ENCODE assay signal across 8 cellular contexts in the genomic region with DNA sequence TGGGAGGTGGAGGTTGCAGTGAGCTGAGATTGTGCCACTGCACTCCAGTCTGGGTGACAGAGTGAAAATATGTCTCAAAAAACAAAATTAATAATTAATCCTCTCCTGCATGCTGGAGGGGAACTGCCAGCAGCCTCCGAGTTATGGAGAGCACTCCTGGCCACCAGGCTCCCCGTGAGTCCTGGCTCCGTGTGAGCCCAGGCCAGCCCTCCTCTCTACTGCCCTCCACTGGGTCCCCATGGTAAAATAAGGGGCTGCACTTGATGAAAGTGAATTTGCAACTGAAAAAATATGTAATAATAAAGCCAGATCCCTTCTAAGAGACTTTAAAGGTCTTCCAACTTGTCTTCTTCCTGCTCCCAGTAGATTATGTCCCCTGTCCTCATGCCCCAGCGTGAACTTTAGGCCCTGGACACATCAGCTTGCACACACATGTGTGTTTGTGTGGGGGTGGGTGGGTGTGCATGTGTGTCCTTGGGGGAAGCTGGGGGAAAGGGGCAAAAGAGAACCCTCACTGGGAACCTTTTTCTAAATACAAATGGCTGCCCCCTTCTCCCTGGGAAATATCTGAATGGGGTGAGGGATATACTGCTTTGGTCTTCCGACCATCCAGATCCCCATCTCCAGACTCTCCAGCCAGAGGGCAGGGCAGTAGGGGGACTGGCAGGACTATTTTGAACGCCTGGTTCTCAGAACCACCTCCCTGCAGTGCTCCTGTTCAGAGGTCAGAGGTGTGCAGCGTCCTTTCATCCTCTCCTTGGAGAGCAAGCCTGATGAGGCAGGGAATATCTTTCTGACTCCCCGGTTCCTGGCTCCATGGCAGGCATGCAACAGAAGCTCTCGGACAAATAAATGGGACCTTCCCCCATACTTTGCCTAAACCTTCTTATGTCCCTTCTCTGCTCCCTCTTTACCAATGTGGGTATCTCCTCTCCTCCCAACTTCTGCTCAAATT. TPM values are rescaled to one million over a fixed set of nuclear protein-coding genes. Genes with fewer than 3 reads are reported as not detected.
DNase-seq lines count a peak whose midpoint lies in the region; ATAC-seq, FAIRE-seq and TF ChIP-seq lines count a peak whose summit lies in the region.

No MANE protein-coding gene starts in this region.

- no peaks in the 10 kb centered on the region for H3K36me3 ChIP-seq in pancreas

- H3K9me3 Mint-ChIP-seq in activated CD4-positive, alpha-beta T cell treated with anti-CD3 and anti-CD28 coated beads, Interleukin-2, amount 10 ng/mL, durations not matched to agents 7 days and 5 days, result no peaks in the 10 kb centered on the region

- peak; percentile 37 for DNase-seq in activated CD4-positive, alpha-beta T cell treated with anti-CD3 and anti-CD28 coated beads, Interleukin-2, amount 10 ng/mL, durations not matched to agents 7 days and 5 days
- no peak for DNase-seq in activated CD4-positive, alpha-beta T cell treated with anti-CD3 and anti-CD28 coated beads for 4 hours
- DNase-seq in NCI-H2196 (lab: John Stamatoyannopoulos, UW; ENCODE audit: unreplicated experiment) (peak; percentile 17), choroid plexus epithelial cell (ENCODE audit: low read depth) (peak; percentile 50), pancreas (peak in 4 of 6 donors; percentile 49 to 73 (median 63)), NCI-H226 (no peak), GM12891 (ENCODE audit: insufficient read length, low spot score) (no peak)
- DNase-seq in central memory CD4-positive, alpha-beta T cell, result no peak

- no peaks in the 10 kb centered on the region for H3K27me3 ChIP-seq in pancreas

- POLR2A ChIA-PET in activated CD4-positive, alpha-beta T cell treated with anti-CD3 and anti-CD28 coated beads, Interleukin-2, amount 10 ng/mL, durations not matched to agents 7 days and 5 days (lab: Charles Lee), result no interaction called here

- peak overlapping the region in 2 of 4 donors; percentile 12 to 27 for H3K27ac ChIP-seq in pancreas

- FAIRE-seq in pancreas (lab: Jason Lieb, UNC) (no peak), GM12891 (lab: Jason Lieb, UNC) (no peak)

- CTCF ChIA-PET in activated CD4-positive, alpha-beta T cell treated with anti-CD3 and anti-CD28 coated beads, Interleukin-2, amount 10 ng/mL, durations not matched to agents 7 days and 5 days (lab: Charles Lee), result interaction anchor here (0.6 to 1.4 kb wide), 3 partner anchors 12 to 134 kb away, joined by 3 to 5 read pairs (median 3); no protein-coding TSS in a partner anchor

- no peaks in the 10 kb centered on the region for H3K36me3 Mint-ChIP-seq in activated CD4-positive, alpha-beta T cell treated with anti-CD3 and anti-CD28 coated beads, Interleukin-2, amount 10 ng/mL, durations not matched to agents 7 days and 5 days (ENCODE audit: low read depth)

- intact Hi-C loops in pancreas (cut with DNase I), result loop anchor here in 1 of 3 donors (5.0 kb wide), 1 partner anchor 72 kb away; a partner anchor contains a TSS

- H3K27ac Mint-ChIP-seq in activated CD4-positive, alpha-beta T cell treated with anti-CD3 and anti-CD28 coated beads, Interleukin-2, amount 10 ng/mL, durations not matched to agents 7 days and 5 days, result no peak overlapping the region

- peaks cover 3% of the 10 kb centered on the region for H3K4me1 Mint-ChIP-seq in activated CD4-positive, alpha-beta T cell treated with anti-CD3 and anti-CD28 coated beads, Interleukin-2, amount 10 ng/mL, durations not matched to agents 7 days and 5 days

- 48 to 50% methylated on average over 9 of the region's 9 CpGs for WGBS in pancreas, 2 donors

- H3K27me3 Mint-ChIP-seq in activated CD4-positive, alpha-beta T cell treated with anti-CD3 and anti-CD28 coated beads, Interleukin-2, amount 10 ng/mL, durations not matched to agents 7 days and 5 days, result peaks cover 4% of the 10 kb centered on the region

- peaks cover 4 to 13% (median 4%) of the 10 kb centered on the region in 3 donors for H3K4me1 ChIP-seq in pancreas

- TF ChIP-seq CTCF in choroid plexus epithelial cell (conservative IDR thresholded peaks at IDR 0.05; ENCODE audit: low read depth, low read length), result peak; percentile 69
- TF ChIP-seq CTCF in pancreas (IDR thresholded peaks at IDR 0.05), result peak in 3 of 4 donors; percentile 38 to 70 (median 63)

- no peak for TF ChIP-seq POLR2A in GM12891 (IDR thresholded peaks at IDR 0.05; ENCODE audit: low read depth, low read length)

- no peak overlapping the region for H3K4me3 ChIP-seq in choroid plexus epithelial cell (ENCODE audit: low read depth, low read length)
- H3K4me3 ChIP-seq in pancreas, result no peak overlapping the region

- H3K9me3 ChIP-seq in pancreas, result no peaks in the 10 kb centered on the region

- ATAC-seq in pancreas, result peak in 3 of 4 donors; percentile 85 to 93 (median 88)

- no peak overlapping the region for H3K4me3 Mint-ChIP-seq in activated CD4-positive, alpha-beta T cell treated with anti-CD3 and anti-CD28 coated beads, Interleukin-2, amount 10 ng/mL, durations not matched to agents 7 days and 5 days

TF ChIP-seq in GM12891, 5 proteins besides CTCF, POLR2A, EP300 and RAD21:
- no peak for TF ChIP-seq TAF1 (IDR thresholded peaks at IDR 0.05; ENCODE audit: low read depth, low read length)
- TF ChIP-seq POU2F2 (IDR thresholded peaks at IDR 0.05; ENCODE audit: low read depth, low read length), result no peak
- no peak for TF ChIP-seq POLR2AphosphoS5 (IDR thresholded peaks at IDR 0.05; ENCODE audit: low read depth, low read length)
- no peak for TF ChIP-seq PAX5 (IDR thresholded peaks at IDR 0.05; ENCODE audit: insufficient read depth, low read length, severe bottlenecking)
- no peak for TF ChIP-seq SPI1 (IDR thresholded peaks at IDR 0.05; ENCODE audit: low read depth, low read length)

RNA-seq across cellular contexts. Expression of a gene that starts 26.2 kb away (rescaled TPM):
- total RNA-seq in activated CD4-positive, alpha-beta T cell treated with anti-CD3 and anti-CD28 coated beads, Interleukin-2, amount 10 ng/mL, durations not matched to agents 7 days and 5 days, result 10 to 100 TPM; 49.0 to 51.9 TPM
- total RNA-seq in pancreas, result under 1 TPM in 5 of 6 donors, not detected in 1; 0.08 to 0.55 (median 0.32) TPM
- under 1 TPM in 1 of 2 donors, not detected in 1; 0.05 TPM for polyA plus RNA-seq in pancreas
- polyA plus RNA-seq in GM12891 (2012; ENCODE audit: low read depth, missing spikeins), result 16.6 TPM

Comparison
In these comparisons a context has a peak if more than half of its experiments do, and no peak if none do; other contexts are left out.
1. DNase-seq: peak in activated CD4-positive, alpha-beta T cell treated with anti-CD3 and anti-CD28 coated beads, Interleukin-2, amount 10 ng/mL, durations not matched to agents 7 days and 5 days (single experiment), NCI-H2196 (single experiment), choroid plexus epithelial cell (single experiment) and pancreas (4 of 6); none in activated CD4-positive, alpha-beta T cell treated with anti-CD3 and anti-CD28 coated beads for 4 hours (0 of 2), NCI-H226 (single experiment), central memory CD4-positive, alpha-beta T cell (single experiment) and GM12891 (single experiment).
2. RNA of a gene that starts 26.2 kb away (total RNA-seq): 49.0 to 51.9 TPM in activated CD4-positive, alpha-beta T cell treated with anti-CD3 and anti-CD28 coated beads, Interleukin-2, amount 10 ng/mL, durations not matched to agents 7 days and 5 days; 0.08 to 0.55 TPM in pancreas; every median in the first group is over 10 times any median in the second.